Comparison of ENCODE assay signal across 8 cellular contexts in the genomic region with DNA sequence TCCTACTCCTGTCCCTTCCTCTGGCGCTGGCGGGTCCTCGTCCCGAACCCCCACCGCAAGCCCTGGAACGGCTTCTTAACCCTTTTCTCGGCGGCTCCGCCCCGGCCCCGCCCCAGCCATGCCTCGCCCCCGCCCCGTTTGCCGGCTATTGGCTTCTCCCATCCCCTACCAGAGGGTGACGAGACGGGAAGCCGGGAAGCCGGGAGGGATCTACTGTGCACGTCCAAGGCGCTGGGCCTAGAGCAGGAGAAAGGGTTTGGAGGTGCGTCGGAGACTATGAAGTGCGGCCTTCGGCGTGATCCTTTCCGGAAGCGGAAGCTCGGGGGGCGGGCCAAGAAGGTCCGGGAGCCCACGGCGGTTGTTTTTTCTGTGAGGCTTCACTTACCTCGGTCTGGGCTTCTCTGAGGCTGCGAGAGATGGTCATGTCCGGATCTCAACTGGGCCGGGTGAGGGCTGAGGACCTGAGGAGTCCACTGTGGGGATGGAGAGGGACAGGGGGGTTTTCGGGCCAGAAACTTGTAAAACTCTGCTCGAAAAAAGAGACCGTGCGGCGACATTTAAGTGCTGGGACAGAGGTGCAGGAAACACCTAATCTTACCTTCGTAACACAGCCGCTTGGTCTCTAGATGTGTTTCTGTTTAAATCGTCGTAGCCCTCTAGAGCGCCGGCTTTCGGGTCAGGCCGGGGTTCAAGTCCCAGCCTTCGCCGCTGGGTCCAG. TPM values are rescaled to one million over a fixed set of nuclear protein-coding genes. Genes with fewer than 3 reads are reported as not detected.
A peak's percentile ranks its signal among the peaks of the same experiment; 100 is the strongest.
DNase-seq lines count a peak whose midpoint lies in the region; ATAC-seq, FAIRE-seq and TF ChIP-seq lines count a peak whose summit lies in the region.

No MANE protein-coding gene starts in this region.

- H3K4me1 ChIP-seq in HUES48 (ENCODE audit: control insufficient read depth, insufficient read depth, low read length) = peaks cover 7% of the 10 kb centered on the region; the same call in 1 of the 2 replicates

- TF ChIP-seq CTCF in RWPE1 (conservative IDR thresholded peaks at IDR 0.05; ENCODE audit: low read depth) = no peak

- no peak for FAIRE-seq in frontal cortex (lab: Jason Lieb, UNC)

- peak overlapping the region; percentile 79 for H3K9ac ChIP-seq in HUES48 (ENCODE audit: low read depth, low read length)

- H3K27me3 ChIP-seq in HUES48 (ENCODE audit: control insufficient read depth, insufficient read depth, low read length) = no peaks in the 10 kb centered on the region

- H3K36me3 ChIP-seq in HUES48 (ENCODE audit: control insufficient read depth, insufficient read depth, low read length) = no peaks in the 10 kb centered on the region

- DNase-seq in AG08395 (ENCODE audit: low spot score) (peak; percentile 77), RWPE1 (ENCODE audit: low spot score) (peak; percentile 84), frontal cortex (ENCODE audit: low spot score in 2 of 2) (peak; percentile 28 to 57), nucleus accumbens (lab: John Stamatoyannopoulos, UW) (peak in 52 of 56 donors; percentile 22 to 94 (median 68)), superior temporal gyrus (ENCODE audit: extremely low spot score) (peak; percentile 81)
- peak; percentile 72 for DNase-seq in activated naive CD4-positive, alpha-beta T cell treated with Interleukin-2 at 50 U/mL for 16 hours

- CTCF ChIA-PET in RWPE1 (lab: Yijun Ruan, JAX) = no interaction called here

- H3K4me3 ChIP-seq in HUES48 (ENCODE audit: low read depth, low read length) = peak overlapping the region; percentile 94

- POLR2A ChIA-PET in RWPE1 (lab: Yijun Ruan, JAX; ENCODE audit: low non-redundant PET) = interaction anchor here (0.6 to 1.4 kb wide), 3 partner anchors 94 to 1609 kb away, joined by 3 read pairs; a partner anchor contains a TSS

- peak; percentile 96 for ATAC-seq in GM19397 (IDR thresholded peaks at IDR 0.05; ENCODE audit: unreplicated experiment)

- H3K27ac ChIP-seq in HUES48 (ENCODE audit: low read depth, low read length) (peak overlapping the region; percentile 92), RWPE1 (peak overlapping the region; percentile 74)

- no peaks in the 10 kb centered on the region for H3K9me3 ChIP-seq in HUES48 (ENCODE audit: control insufficient read depth, insufficient read depth, low read length)

RNA-seq across cellular contexts. Expression of a gene that starts 21.4 kb away (rescaled TPM):
- 2.0 TPM for total RNA-seq in frontal cortex

Comparison
In these comparisons a context has a peak if more than half of its experiments do, and no peak if none do; other contexts are left out.
1. Peak in every context shown above with its lines: DNase-seq, ATAC-seq, H3K4me3 ChIP-seq and H3K27ac ChIP-seq.